In genomic region chr12:7444537-7444936, GRCh38 we compare ENCODE assay signal across 2 cellular contexts.
A peak's percentile ranks its signal among the peaks of the same experiment; 100 is the strongest.
TF ChIP-seq lines count a peak whose summit lies in the region.

No MANE protein-coding gene starts in this region.

TF ChIP-seq in A549, 52 proteins besides CTCF, POLR2A, EP300 and RAD21:
- TF ChIP-seq EHMT2 (IDR thresholded peaks at IDR 0.05; ENCODE audit: low read depth) (no peak), MAFK (IDR thresholded peaks at IDR 0.05; ENCODE audit: partially characterized antibody) (peak; percentile 71), NFE2L2 (conservative IDR thresholded peaks at IDR 0.05; ENCODE audit: low read length) (no peak), NR3C1 (IDR thresholded peaks at IDR 0.05) (no peak)

TF ChIP-seq in K562, 482 proteins besides CTCF, POLR2A, EP300 and RAD21:
- TF ChIP-seq ZBTB40 (IDR thresholded peaks at IDR 0.05) (no peak), ZBTB40 (CRISPR knock-in tag; IDR thresholded peaks at IDR 0.05) (no peak), ZNF316 (IDR thresholded peaks at IDR 0.05) (peak; percentile 72), SREBF1 (IDR thresholded peaks at IDR 0.05; ENCODE audit: borderline replicate concordance, low read depth, low read length) (no peak)
